Comparison of ENCODE assay signal across 17 cellular contexts in the genomic region with DNA sequence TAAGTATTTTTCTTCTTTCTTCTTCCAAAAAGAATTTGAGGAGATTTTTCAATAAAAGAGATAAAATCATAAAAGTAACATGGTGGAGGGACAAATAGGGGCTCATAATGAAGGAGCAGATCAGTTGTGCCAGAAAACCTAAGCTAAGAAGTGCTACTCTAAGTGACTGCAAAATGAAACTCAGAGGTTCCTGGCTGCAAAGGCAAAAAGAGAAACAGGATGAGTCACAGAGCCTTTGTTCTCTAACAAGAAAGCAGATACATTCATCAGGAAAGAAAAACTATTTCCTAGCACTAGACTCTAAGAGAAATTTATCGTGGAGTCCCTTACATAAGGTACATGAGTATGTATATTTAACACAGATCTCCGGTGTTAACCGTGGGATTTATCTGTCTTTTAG. TPM values are rescaled to one million over a fixed set of nuclear protein-coding genes. Genes with fewer than 3 reads are reported as not detected.
DNase-seq lines count a peak whose midpoint lies in the region; ATAC-seq and TF ChIP-seq lines count a peak whose summit lies in the region.
"Had no signal": no experiment of that assay in that cellular context is flagged by ENCODE, and none has a peak within 500 bp of the region (broad histone marks: within the 10 kb centered on the region; RNA-seq: fewer than 3 reads in every experiment).

No MANE protein-coding gene starts in this region.

- H3K9me3 Mint-ChIP-seq in activated CD8-positive, alpha-beta memory T cell treated with anti-CD3 and anti-CD28 coated beads, Interleukin-2, amount 10 ng/mL, durations not matched to agents 7 days and 5 days (ENCODE audit: low read depth), result no peaks in the 10 kb centered on the region
- peaks cover 3% of the 10 kb centered on the region for H3K9me3 Mint-ChIP-seq in activated CD4-positive, alpha-beta memory T cell treated with anti-CD3 and anti-CD28 coated beads, Interleukin-2, amount 10 ng/mL, durations not matched to agents 7 days and 5 days
- H3K9me3 Mint-ChIP-seq in memory B cell, result peaks cover 4% of the 10 kb centered on the region
- H3K9me3 Mint-ChIP-seq: activated B cell treated with CpG ODN at 0.5 μM for 24 hours had no signal

- H3K36me3 Mint-ChIP-seq in activated CD8-positive, alpha-beta memory T cell treated with anti-CD3 and anti-CD28 coated beads, Interleukin-2, amount 10 ng/mL, durations not matched to agents 7 days and 5 days, result no peaks in the 10 kb centered on the region
- H3K36me3 Mint-ChIP-seq in activated CD4-positive, alpha-beta memory T cell treated with anti-CD3 and anti-CD28 coated beads, Interleukin-2, amount 10 ng/mL, durations not matched to agents 7 days and 5 days (ENCODE audit: low read depth), result peaks cover 3% of the 10 kb centered on the region
- H3K36me3 Mint-ChIP-seq in memory B cell, result peaks cover 2% of the 10 kb centered on the region

- peak; percentile 36 for ATAC-seq in activated CD8-positive, alpha-beta memory T cell treated with anti-CD3 and anti-CD28 coated beads, Interleukin-2, amount 10 ng/mL, durations not matched to agents 7 days and 5 days
- peak; percentile 41 for ATAC-seq in HG02885 (IDR thresholded peaks at IDR 0.05; ENCODE audit: poor library complexity, unreplicated experiment)
- ATAC-seq in memory B cell (ENCODE audit: low read depth), result no peak
- ATAC-seq: heart left ventricle, mucosa of descending colon had no signal

- CTCF ChIA-PET in activated CD8-positive, alpha-beta memory T cell treated with anti-CD3 and anti-CD28 coated beads, Interleukin-2, amount 10 ng/mL, durations not matched to agents 7 days and 5 days (lab: Charles Lee), result no interaction called here
- CTCF ChIA-PET in activated CD4-positive, alpha-beta memory T cell treated with anti-CD3 and anti-CD28 coated beads, Interleukin-2, amount 10 ng/mL, durations not matched to agents 7 days and 5 days (lab: Charles Lee), result interaction anchor here (1.0 to 1.4 kb wide), 2 partner anchors 195 to 525 kb away, joined by 3 to 4 read pairs; no protein-coding TSS in a partner anchor

- peaks cover 10% of the 10 kb centered on the region for H3K4me1 Mint-ChIP-seq in activated CD8-positive, alpha-beta memory T cell treated with anti-CD3 and anti-CD28 coated beads, Interleukin-2, amount 10 ng/mL, durations not matched to agents 7 days and 5 days
- H3K4me1 Mint-ChIP-seq in activated CD4-positive, alpha-beta memory T cell treated with anti-CD3 and anti-CD28 coated beads, Interleukin-2, amount 10 ng/mL, durations not matched to agents 7 days and 5 days, result peaks cover 45% of the 10 kb centered on the region
- H3K4me1 Mint-ChIP-seq in memory B cell, result peaks cover 2% of the 10 kb centered on the region
- H3K4me1 Mint-ChIP-seq: activated B cell treated with CpG ODN at 0.5 μM for 24 hours had no signal

- no peak overlapping the region for H3K4me3 ChIP-seq in foreskin fibroblast (ENCODE audit: low read depth in 1 of 2, low read length in 2 of 2)
- H3K4me3 ChIP-seq: heart left ventricle, mucosa of descending colon, skin epidermis, thoracic aorta had no signal

- H3K4me3 Mint-ChIP-seq in activated CD8-positive, alpha-beta memory T cell treated with anti-CD3 and anti-CD28 coated beads, Interleukin-2, amount 10 ng/mL, durations not matched to agents 7 days and 5 days, result no peak overlapping the region
- peak overlapping the region; percentile 33 for H3K4me3 Mint-ChIP-seq in activated CD4-positive, alpha-beta memory T cell treated with anti-CD3 and anti-CD28 coated beads, Interleukin-2, amount 10 ng/mL, durations not matched to agents 7 days and 5 days
- peak overlapping the region; percentile 43 for H3K4me3 Mint-ChIP-seq in memory B cell
- H3K4me3 Mint-ChIP-seq: activated B cell treated with CpG ODN at 0.5 μM for 24 hours had no signal

- H3K27ac Mint-ChIP-seq in activated CD8-positive, alpha-beta memory T cell treated with anti-CD3 and anti-CD28 coated beads, Interleukin-2, amount 10 ng/mL, durations not matched to agents 7 days and 5 days, result no peak overlapping the region
- peak overlapping the region; percentile 44 for H3K27ac Mint-ChIP-seq in activated CD4-positive, alpha-beta memory T cell treated with anti-CD3 and anti-CD28 coated beads, Interleukin-2, amount 10 ng/mL, durations not matched to agents 7 days and 5 days
- H3K27ac Mint-ChIP-seq in memory B cell, result peak overlapping the region; percentile 62
- H3K27ac Mint-ChIP-seq: activated B cell treated with CpG ODN at 0.5 μM for 24 hours had no signal

- no peak for DNase-seq in activated CD8-positive, alpha-beta memory T cell treated with anti-CD3 and anti-CD28 coated beads, Interleukin-2, amount 10 ng/mL, durations not matched to agents 7 days and 5 days
- DNase-seq in activated CD8-positive, alpha-beta memory T cell treated with anti-CD3 and anti-CD28 coated beads for 24 hours, result no peak
- DNase-seq in activated CD4-positive, alpha-beta memory T cell treated with anti-CD3 and anti-CD28 coated beads, Interleukin-2, amount 10 ng/mL, durations not matched to agents 7 days and 5 days, result no peak
- no peak for DNase-seq in memory B cell (ENCODE audit: low spot score in 2 of 2)
- DNase-seq in foreskin fibroblast, result no peak
- no peak for DNase-seq in NCI-H446 (lab: John Stamatoyannopoulos, UW)
- DNase-seq in MV-4-11 (lab: John Stamatoyannopoulos, UW), result no peak
- DNase-seq: activated B cell treated with CpG ODN at 0.5 μM for 24 hours, cerebellar nuclear complex, heart left ventricle, Kasumi-1, mucosa of descending colon had no signal

- peaks cover 6% of the 10 kb centered on the region for H3K27me3 Mint-ChIP-seq in activated CD8-positive, alpha-beta memory T cell treated with anti-CD3 and anti-CD28 coated beads, Interleukin-2, amount 10 ng/mL, durations not matched to agents 7 days and 5 days
- H3K27me3 Mint-ChIP-seq in activated CD4-positive, alpha-beta memory T cell treated with anti-CD3 and anti-CD28 coated beads, Interleukin-2, amount 10 ng/mL, durations not matched to agents 7 days and 5 days, result no peaks in the 10 kb centered on the region
- H3K27me3 Mint-ChIP-seq in memory B cell, result peaks cover 2% of the 10 kb centered on the region
- H3K27me3 Mint-ChIP-seq: activated B cell treated with CpG ODN at 0.5 μM for 24 hours had no signal

- no peak for TF ChIP-seq CTCF in foreskin fibroblast (IDR thresholded peaks at IDR 0.05; ENCODE audit: low read depth, low read length)

- POLR2A ChIA-PET in activated CD4-positive, alpha-beta memory T cell treated with anti-CD3 and anti-CD28 coated beads, Interleukin-2, amount 10 ng/mL, durations not matched to agents 7 days and 5 days (lab: Charles Lee), result interaction anchor here (0.6 to 1.4 kb wide), 4 partner anchors 20 to 350 kb away, joined by 3 to 6 read pairs (median 4); no protein-coding TSS in a partner anchor

RNA-seq across cellular contexts. Expression of a gene that starts 49.8 kb away (rescaled TPM):
- total RNA-seq in activated CD8-positive, alpha-beta memory T cell treated with anti-CD3 and anti-CD28 coated beads, Interleukin-2, amount 10 ng/mL, durations not matched to agents 7 days and 5 days, result 1 to 10 TPM in 1 of 2 experiments, under 1 TPM in 1; 0.18 to 1.9 TPM
- 1 to 10 TPM; 5.4 to 7.1 TPM for total RNA-seq in activated CD4-positive, alpha-beta memory T cell treated with anti-CD3 and anti-CD28 coated beads, Interleukin-2, amount 10 ng/mL, durations not matched to agents 7 days and 5 days
- total RNA-seq: osteocyte, SK-MEL-5 had no signal
